25 cellular contexts compared by ENCODE assay signal in the genomic region with DNA sequence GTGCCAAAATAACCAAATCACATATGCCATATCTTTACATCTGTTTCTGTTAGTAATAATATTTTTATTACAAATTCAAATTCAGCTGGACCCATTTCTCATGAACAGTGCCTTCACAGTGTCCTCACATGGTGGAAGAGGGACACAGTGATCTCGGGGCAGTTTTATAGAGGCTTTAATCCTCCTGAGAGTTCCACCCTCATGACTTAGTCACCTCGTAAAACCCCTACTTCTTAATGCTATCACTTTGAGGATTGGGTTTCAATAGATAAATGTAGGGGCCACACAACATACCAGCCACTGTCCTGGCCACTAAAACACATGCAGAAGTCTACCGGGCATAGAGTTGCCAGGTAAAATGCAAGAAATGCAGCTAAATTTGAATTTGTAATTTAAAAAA.
"Had no signal": no experiment of that assay in that cellular context is flagged by ENCODE, and none has a peak within 500 bp of the region (broad histone marks: within the 10 kb centered on the region; RNA-seq: fewer than 3 reads in every experiment).

No MANE protein-coding gene starts in this region.

- DNase-seq: activated CD4-positive, alpha-beta memory T cell treated with anti-CD3 and anti-CD28 coated beads for 36 hours; activated CD4-positive, alpha-beta T cell treated with anti-CD3 and anti-CD28 coated beads for 36 hours; activated CD4-positive, alpha-beta T cell treated with anti-CD3 and anti-CD28 coated beads, Interleukin-2, amount 10 ng/mL, durations not matched to agents 24 days and 14 days; activated CD4-positive, CD25-positive, alpha-beta regulatory T cell; activated CD4-positive, CD25-positive, alpha-beta regulatory T cell treated with anti-CD3 and anti-CD28 coated beads, Interleukin-2, amount 50 U/mL, for 72 hours; activated CD8-positive, alpha-beta memory T cell treated with anti-CD3 and anti-CD28 coated beads, Interleukin-2, amount 10 ng/mL, durations not matched to agents 7 days and 5 days; activated CD8-positive, alpha-beta memory T cell treated with anti-CD3 and anti-CD28 coated beads, Interleukin-2, amount 50 U/mL, for 4 hours; activated CD8-positive, alpha-beta T cell treated with anti-CD3 and anti-CD28 coated beads, Interleukin-2, amount 10 ng/mL, durations not matched to agents 7 days and 5 days; activated effector memory CD4-positive, alpha-beta T cell treated with anti-CD3 and anti-CD28 coated beads, Interleukin-2, amount 50 U/mL, for 16 hours; activated naive CD4-positive, alpha-beta T cell treated with anti-CD3 and anti-CD28 coated beads for 36 hours; activated naive CD8-positive, alpha-beta T cell treated with anti-CD3 and anti-CD28 coated beads for 36 hours; activated naive CD8-positive, alpha-beta T cell treated with anti-CD3 and anti-CD28 coated beads, Interleukin-2, amount 50 U/mL, for 24 hours; activated T-cell treated with anti-CD3 and anti-CD28 coated beads, Interleukin-2, amount 50 U/mL, for 1 hour; activated T-cell treated with anti-CD3 and anti-CD28 coated beads, Interleukin-2, amount 50 U/mL, for 48 hours; central memory CD4-positive, alpha-beta T cell; cerebellar nuclear complex; colonic mucosa; effector CD8-positive, alpha-beta T cell; endodermal cell; foreskin keratinocyte; gastrocnemius medialis; glutamatergic neuron; heart left ventricle; T-helper 1 cell; T-helper 17 cell had no signal
